Comparison of ENCODE assay signal across 18 cellular contexts in genomic region chr6:37237789-37238188, GRCh38. TPM values are rescaled to one million over a fixed set of nuclear protein-coding genes. Genes with fewer than 3 reads are reported as not detected.
DNase-seq lines count a peak whose midpoint lies in the region; ATAC-seq, FAIRE-seq and TF ChIP-seq lines count a peak whose summit lies in the region.
"Had no signal": no experiment of that assay in that cellular context is flagged by ENCODE, and none has a peak within 500 bp of the region (broad histone marks: within the 10 kb centered on the region; RNA-seq: fewer than 3 reads in every experiment).

No MANE protein-coding gene starts in this region.

- no peak overlapping the region for H3K14ac ChIP-seq in IMR-90 (replicated peaks; ENCODE audit: low read depth, low read length)
- no peak overlapping the region for H3K14ac ChIP-seq in H1 (ENCODE audit: insufficient read length)

- no peak overlapping the region for H3K23ac ChIP-seq in IMR-90 (ENCODE audit: low read depth, low read length)
- H3K23ac ChIP-seq in H1 (ENCODE audit: insufficient read length): no peak overlapping the region

- no peak overlapping the region for H3K27ac ChIP-seq in IMR-90 (ENCODE audit: insufficient read depth, low read length)
- H3K27ac ChIP-seq in H1 (ENCODE audit: low read depth, low read length): no peak overlapping the region
- no peak overlapping the region for H3K27ac ChIP-seq in substantia nigra (ENCODE audit: low read depth, low read length, poor library complexity, severe bottlenecking)
- H3K27ac ChIP-seq in CD8-positive, alpha-beta T cell (ENCODE audit: low read depth, low read length): no peak overlapping the region
- H3K27ac ChIP-seq: 22Rv1, BLaER1, HL-60 had no signal

- no peaks in the 10 kb centered on the region for H3K27me3 Mint-ChIP-seq in activated naive CD4-positive, alpha-beta T cell treated with anti-CD3 and anti-CD28 coated beads, Interleukin-2, amount 50 U/mL, for 24 hours
- peaks cover 3% of the 10 kb centered on the region for H3K27me3 Mint-ChIP-seq in CD8-positive, alpha-beta T cell (ENCODE audit: low read depth)

- H4K91ac ChIP-seq in IMR-90 (ENCODE audit: insufficient read depth, low read depth, low read length) (no peak overlapping the region), H1 (replicated peaks; ENCODE audit: insufficient read length, low read length) (no peak overlapping the region)

- CTCF ChIA-PET in IMR-90 (lab: Yijun Ruan, JAX): interaction anchor here (0.6 kb wide), 1 partner anchor 41 kb away, joined by 3 read pairs; no protein-coding TSS in a partner anchor
- CTCF ChIA-PET in H1 (lab: Charles Lee; ENCODE audit: partially characterized antibody): interaction anchor here (0.6 to 1.3 kb wide), 4 partner anchors 25 to 1131 kb away, joined by 3 to 5 read pairs (median 3); no protein-coding TSS in a partner anchor
- CTCF ChIA-PET in CD8-positive, alpha-beta T cell (lab: Charles Lee): no interaction called here

- no TSS peak for BruUV-seq in IMR-90 (replicated peaks; lab: Mats Ljungman, UMichigan)

- no peak for ATAC-seq in IMR-90 (ENCODE audit: low read depth)
- no peak for ATAC-seq in HG02981 (IDR thresholded peaks at IDR 0.05; ENCODE audit: unreplicated experiment)
- no peak for ATAC-seq in CD8-positive, alpha-beta T cell

- H2BK5ac ChIP-seq in IMR-90 (ENCODE audit: low read depth, low read length, poor library complexity, severe bottlenecking) (no peak overlapping the region), H1 (ENCODE audit: low read depth, low read length) (no peak overlapping the region)

- H4K8ac ChIP-seq in IMR-90 (ENCODE audit: low read depth in 2 of 2, low read length in 2 of 2) (no peak overlapping the region), H1 (ENCODE audit: extremely low read depth, insufficient read depth, low read length) (no peak overlapping the region)

- H3K4me3 Mint-ChIP-seq in activated naive CD4-positive, alpha-beta T cell treated with anti-CD3 and anti-CD28 coated beads, Interleukin-2, amount 50 U/mL, for 24 hours: no peak overlapping the region
- no peak overlapping the region for H3K4me3 Mint-ChIP-seq in CD8-positive, alpha-beta T cell
- H3K4me3 Mint-ChIP-seq: CD14-positive monocyte; CD4-positive, alpha-beta memory T cell; IgD-negative memory B cell had no signal

- H3K23me2 ChIP-seq in H1 (ENCODE audit: low read depth, low read length): no peaks in the 10 kb centered on the region

- H3K36me3 ChIP-seq in IMR-90 (ENCODE audit: control insufficient read depth, insufficient read depth, low read length) (no peaks in the 10 kb centered on the region), H1 (ENCODE audit: control insufficient read depth in 2 of 4, insufficient read depth in 4 of 4, low read length in 3 of 4) (no peaks in the 10 kb centered on the region)
- H3K36me3 ChIP-seq in CD8-positive, alpha-beta T cell (ENCODE audit: insufficient read depth, low read length): no peaks in the 10 kb centered on the region
- H3K36me3 ChIP-seq: BLaER1, HAP-1 had no signal

- H2BK12ac ChIP-seq in H1 (ENCODE audit: low read depth, low read length): no peak overlapping the region

- H3K4me2 ChIP-seq in IMR-90 (ENCODE audit: low read depth, low read length) (no peak overlapping the region), H1 (ENCODE audit: insufficient read depth in 1 of 2, low read depth in 2 of 2, low read length in 2 of 2) (no peak overlapping the region)
- H3K4me2 ChIP-seq: BLaER1 had no signal

- peaks cover 12% of the 10 kb centered on the region for H3K9me1 ChIP-seq in IMR-90 (ENCODE audit: insufficient read depth, low read length)

- no peaks in the 10 kb centered on the region; the same call in 1 of the 2 replicates for H4K20me1 ChIP-seq in IMR-90 (ENCODE audit: insufficient read depth, low read length)
- H4K20me1 ChIP-seq in H1 (replicated peaks in 1 of 2; ENCODE audit: control insufficient read depth in 1 of 2, insufficient read depth in 2 of 2, low read length in 2 of 2): no peaks in the 10 kb centered on the region
- H4K20me1 ChIP-seq: BLaER1 had no signal

- no peak overlapping the region for H2AK5ac ChIP-seq in IMR-90 (ENCODE audit: low read depth, low read length)
- H2AK5ac ChIP-seq in H1 (ENCODE audit: low read depth, low read length): no peak overlapping the region

- H3K27me3 ChIP-seq in IMR-90 (ENCODE audit: control insufficient read depth, insufficient read depth, low read length) (no peaks in the 10 kb centered on the region), H1 (replicated peaks in 1 of 4; ENCODE audit: control insufficient read depth in 3 of 4, extremely low read depth in 1 of 4, insufficient read depth in 3 of 4, low read length in 3 of 4) (no peaks in the 10 kb centered on the region)
- H3K27me3 ChIP-seq in CD8-positive, alpha-beta T cell (ENCODE audit: insufficient read depth, low read length): no peaks in the 10 kb centered on the region
- H3K27me3 ChIP-seq: BLaER1 had no signal

- DNase-seq in activated naive CD4-positive, alpha-beta T cell treated with anti-CD3 and anti-CD28 coated beads, Interleukin-2, amount 50 U/mL, for 16 hours: no peak
- DNase-seq in IMR-90 (no peak), H1 (ENCODE audit: low read depth in 1 of 2, low spot score in 2 of 2) (no peak), substantia nigra (lab: John Stamatoyannopoulos, UW) (no peak)
- no peak for DNase-seq in CD8-positive, alpha-beta T cell
- DNase-seq: Calu3; CD4-positive, alpha-beta memory T cell; DMS79 treated with DMSO at 0.1 percent for 48 hours; GF-D8; KG1 had no signal

- H3K4ac ChIP-seq in IMR-90 (ENCODE audit: low read depth, low read length) (no peak overlapping the region), H1 (replicated peaks; ENCODE audit: insufficient read length, low read depth, low read length) (no peak overlapping the region)

- H3K4me3 ChIP-seq in IMR-90 (ENCODE audit: insufficient read depth, low read depth, low read length) (no peak overlapping the region), H1 (ENCODE audit: extremely low read depth in 1 of 4, insufficient read depth in 2 of 4, low read depth in 3 of 4, low read length in 4 of 4) (no peak overlapping the region)
- H3K4me3 ChIP-seq in CD8-positive, alpha-beta T cell (ENCODE audit: low read depth, low read length): no peak overlapping the region
- H3K4me3 ChIP-seq: BLaER1, HAP-1 had no signal

- no peak overlapping the region for H2AFZ ChIP-seq in IMR-90 (replicated peaks; ENCODE audit: low read length, poor library complexity)
- H2AFZ ChIP-seq in H1 (ENCODE audit: low read length): no peak overlapping the region

- no peak for TF ChIP-seq EP300 in H1 (IDR thresholded peaks at IDR 0.05; ENCODE audit: borderline replicate concordance in 1 of 2, low read depth in 2 of 2, low read length in 2 of 2)

- no peak overlapping the region for H2AK9ac ChIP-seq in IMR-90 (replicated peaks; ENCODE audit: low read depth, low read length, poor library complexity)

- FAIRE-seq in H1 (lab: Jason Lieb, UNC): no peak

- H3K79me2 ChIP-seq in H1 (ENCODE audit: control insufficient read depth in 1 of 2, insufficient read depth in 2 of 2, low read length in 2 of 2): no peaks in the 10 kb centered on the region

- peaks cover 19% of the 10 kb centered on the region for H3K4me1 ChIP-seq in IMR-90 (ENCODE audit: control insufficient read depth, insufficient read depth, low read length)
- H3K4me1 ChIP-seq in H1 (replicated peaks in 1 of 4; ENCODE audit: control insufficient read depth in 3 of 4, insufficient read depth in 4 of 4, low read length in 3 of 4): no peaks in the 10 kb centered on the region
- H3K4me1 ChIP-seq in CD8-positive, alpha-beta T cell (ENCODE audit: insufficient read depth, low read length): peaks cover 7% of the 10 kb centered on the region
- H3K4me1 ChIP-seq: HAP-1 had no signal

- dilution Hi-C loops in IMR-90 (cut with HindIII; ENCODE audit: low sequenced_read_pairs, unreplicated experiment): no loop called here

- H2BK15ac ChIP-seq in IMR-90 (ENCODE audit: low read depth, low read length) (no peak overlapping the region), H1 (ENCODE audit: low read length) (no peak overlapping the region)

- H3K27ac Mint-ChIP-seq in activated naive CD4-positive, alpha-beta T cell treated with anti-CD3 and anti-CD28 coated beads, Interleukin-2, amount 50 U/mL, for 24 hours: peak overlapping the region; percentile 75
- no peak overlapping the region for H3K27ac Mint-ChIP-seq in CD8-positive, alpha-beta T cell
- H3K27ac Mint-ChIP-seq: CD4-positive, alpha-beta memory T cell; IgD-negative memory B cell had no signal

- H3K9me3 Mint-ChIP-seq in activated naive CD4-positive, alpha-beta T cell treated with anti-CD3 and anti-CD28 coated beads, Interleukin-2, amount 50 U/mL, for 24 hours: no peaks in the 10 kb centered on the region
- H3K9me3 Mint-ChIP-seq in CD8-positive, alpha-beta T cell: no peaks in the 10 kb centered on the region
- H3K9me3 Mint-ChIP-seq: IgD-negative memory B cell had no signal

- POLR2A ChIA-PET in IMR-90 (lab: Charles Lee; ENCODE audit: unreplicated experiment) (no interaction called here), H1 (lab: Charles Lee; ENCODE audit: partially characterized antibody) (no interaction called here)
- POLR2A ChIA-PET in CD8-positive, alpha-beta T cell (lab: Charles Lee): no interaction called here

- no peak overlapping the region for H3K56ac ChIP-seq in IMR-90 (ENCODE audit: extremely low read depth, insufficient read depth, low read length)
- no peak overlapping the region for H3K56ac ChIP-seq in H1 (replicated peaks; ENCODE audit: insufficient read length, low read depth, low read length)

- TF ChIP-seq POLR2A in IMR-90 (IDR thresholded peaks at IDR 0.05; ENCODE audit: low read depth, low read length): no peak
- TF ChIP-seq POLR2A in H1 (IDR thresholded peaks at IDR 0.05; ENCODE audit: control extremely low read depth in 1 of 2, low read depth in 2 of 2, low read length in 2 of 2): no peak

- H4K5ac ChIP-seq in IMR-90 (ENCODE audit: low read depth, low read length) (no peak overlapping the region), H1 (ENCODE audit: insufficient read length, low read depth, low read length) (no peak overlapping the region)

- H3K9ac ChIP-seq in IMR-90 (ENCODE audit: low read depth, low read length) (no peak overlapping the region), H1 (replicated peaks in 1 of 4; ENCODE audit: extremely low read depth in 1 of 4, low read depth in 3 of 4, low read length in 3 of 4) (no peak overlapping the region)
- H3K9ac ChIP-seq: BLaER1 had no signal

- peaks cover 0 to 4% of the 10 kb centered on the region in 2 experiments; a peak in 1 of 4 replicates for H3K79me1 ChIP-seq in IMR-90 (ENCODE audit: low read depth in 1 of 2, low read length in 2 of 2)
- no peaks in the 10 kb centered on the region for H3K79me1 ChIP-seq in H1 (ENCODE audit: low read depth, low read length)

- no peak overlapping the region for H3K18ac ChIP-seq in IMR-90 (ENCODE audit: low read depth, low read length)
- no peak overlapping the region for H3K18ac ChIP-seq in H1 (ENCODE audit: extremely low read depth, low read length)

- H3K9me3 ChIP-seq in IMR-90 (ENCODE audit: control insufficient read depth, insufficient read depth, low read length): no peaks in the 10 kb centered on the region
- H3K9me3 ChIP-seq in H1 (ENCODE audit: insufficient read depth in 2 of 2, low read depth in 1 of 2, low read length in 1 of 2): no peaks in the 10 kb centered on the region
- H3K9me3 ChIP-seq in CD8-positive, alpha-beta T cell (ENCODE audit: low read length): no peaks in the 10 kb centered on the region
- H3K9me3 ChIP-seq: BLaER1, HAP-1 had no signal

- no peaks in the 10 kb centered on the region for H3K36me3 Mint-ChIP-seq in activated naive CD4-positive, alpha-beta T cell treated with anti-CD3 and anti-CD28 coated beads, Interleukin-2, amount 50 U/mL, for 24 hours
- H3K36me3 Mint-ChIP-seq in CD8-positive, alpha-beta T cell: no peaks in the 10 kb centered on the region
- H3K36me3 Mint-ChIP-seq: CD4-positive, alpha-beta memory T cell; IgD-negative memory B cell had no signal

- peaks cover 28% of the 10 kb centered on the region for H3K4me1 Mint-ChIP-seq in activated naive CD4-positive, alpha-beta T cell treated with anti-CD3 and anti-CD28 coated beads, Interleukin-2, amount 50 U/mL, for 24 hours
- peaks cover 11% of the 10 kb centered on the region for H3K4me1 Mint-ChIP-seq in CD8-positive, alpha-beta T cell (ENCODE audit: low read depth)

- H2BK120ac ChIP-seq in IMR-90 (ENCODE audit: low read depth, low read length): no peak overlapping the region; the same call in 1 of the 2 replicates
- no peak overlapping the region for H2BK120ac ChIP-seq in H1 (replicated peaks; ENCODE audit: low read depth, low read length)

- TF ChIP-seq CTCF in IMR-90 (conservative IDR thresholded peaks at IDR 0.05; ENCODE audit: low read depth, low read length) (no peak), H1 (IDR thresholded peaks at IDR 0.05; ENCODE audit: control extremely low read depth in 1 of 3, insufficient read depth in 1 of 3, low read depth in 1 of 3, low read length in 3 of 3) (no peak)
- TF ChIP-seq CTCF in CD8-positive, alpha-beta T cell (IDR thresholded peaks at IDR 0.05): no peak

- intact Hi-C loops in IMR-90 (cut with micrococcal nuclease): no loop called here
- intact Hi-C loops in CD8-positive, alpha-beta T cell (cut with DNase I, micrococcal nuclease): no loop called here

- no peak overlapping the region for H2BK20ac ChIP-seq in IMR-90 (ENCODE audit: low read depth, low read length)
- H2BK20ac ChIP-seq in H1 (ENCODE audit: low read length): no peak overlapping the region

- in situ Hi-C loops in IMR-90 (cut with MboI; ENCODE audit: low sequenced_read_pairs): no loop called here

- TF ChIP-seq RAD21 in IMR-90 (IDR thresholded peaks at IDR 0.05; ENCODE audit: low read length) (no peak), H1 (IDR thresholded peaks at IDR 0.05 in 1 of 2, conservative IDR thresholded peaks at IDR 0.05 in 1 of 2; ENCODE audit: low read depth in 2 of 2, low read length in 2 of 2) (no peak)

RNA-seq across cellular contexts. Expression of gene TBC1D22B, which starts 19.8 kb away (rescaled TPM):
- 6.6 and 7.5 TPM in 2 replicates for total RNA-seq in IMR-90 (2012; rRNA removed)
- polyA plus RNA-seq in IMR-90 (2012; rRNA removed) (7.1 and 7.5 TPM in 2 replicates), H1 (2011; rRNA removed) (10.1 and 11.6 TPM in 2 replicates)
- polyA plus RNA-seq in IMR-90 (2012; cell fraction: cytosol; rRNA removed): 5.0 and 5.7 TPM in 2 replicates
- polyA plus RNA-seq in IMR-90 (2012; cell fraction: nucleus; rRNA removed; ENCODE audit: low replicate concordance): 6.7 and 15.6 TPM in 2 replicates
- 16.9 and 17.4 TPM in 2 replicates for total RNA-seq in H1 (2021; fragmentation: NEBNext Ultra II Directional; extraction: Animal tissue kit (Norgen Biotek cat#: 25700))
- polyA plus RNA-seq in H1 (2011; cell fraction: cytosol; rRNA removed): 11.1 TPM
- polyA plus RNA-seq in H1 (2011; cell fraction: nucleus; rRNA removed): 12.0 TPM
- polyA plus RNA-seq in H1 (2012, experiment 1 of 2): 13.0 to 15.5 TPM (median 14.5 TPM) in 4 replicates
- 14.1 TPM for polyA plus RNA-seq in H1 (2012, experiment 2 of 2)
- polyA plus RNA-seq in H1 (2013, experiment 1 of 2): 11.6 TPM
- polyA plus RNA-seq in H1 (2013, experiment 2 of 2): 11.5 TPM
- 8.5 and 11.2 TPM in 2 replicates for polyA minus RNA-seq in H1 (2011; rRNA and poly(A)+ RNA removed)
- 6.6 TPM for polyA minus RNA-seq in H1 (2011; cell fraction: cytosol; rRNA and poly(A)+ RNA removed)
- 11.2 TPM for polyA minus RNA-seq in H1 (2011; cell fraction: nucleus; rRNA and poly(A)+ RNA removed)
- 1 to 10 TPM; 6.7 to 6.8 TPM for total RNA-seq in CD8-positive, alpha-beta T cell

RNA-seq across cellular contexts. Expression of gene TMEM217, which starts 20.2 kb away (rescaled TPM):
- 1.4 TPM in 2 replicates for total RNA-seq in IMR-90 (2012; rRNA removed)
- polyA plus RNA-seq in IMR-90 (2012; rRNA removed) (2.5 and 3.5 TPM in 2 replicates), H1 (2011; rRNA removed) (0.27 and 1.1 TPM in 2 replicates)
- polyA plus RNA-seq in IMR-90 (2012; cell fraction: cytosol; rRNA removed): 0.83 and 2.4 TPM in 2 replicates
- polyA plus RNA-seq in IMR-90 (2012; cell fraction: nucleus; rRNA removed; ENCODE audit: low replicate concordance): 2.2 and 9.6 TPM in 2 replicates
- 0.29 and 0.60 TPM in 2 replicates for total RNA-seq in H1 (2021; fragmentation: NEBNext Ultra II Directional; extraction: Animal tissue kit (Norgen Biotek cat#: 25700))
- polyA plus RNA-seq in H1 (2011; cell fraction: cytosol; rRNA removed): 0.59 TPM
- polyA plus RNA-seq in H1 (2011; cell fraction: nucleus; rRNA removed): 0.37 TPM
- 0.39 to 0.76 TPM (median 0.59 TPM) in 4 replicates for polyA plus RNA-seq in H1 (2012, experiment 1 of 2)
- polyA plus RNA-seq in H1 (2012, experiment 2 of 2): 0.37 TPM
- 1.6 TPM for polyA plus RNA-seq in H1 (2013, experiment 1 of 2)
- polyA plus RNA-seq in H1 (2013, experiment 2 of 2): 1.2 TPM
- 0.44 and 0.54 TPM in 2 replicates for polyA minus RNA-seq in H1 (2011; rRNA and poly(A)+ RNA removed)
- polyA minus RNA-seq in H1 (2011; cell fraction: cytosol; rRNA and poly(A)+ RNA removed): not detected
- polyA minus RNA-seq in H1 (2011; cell fraction: nucleus; rRNA and poly(A)+ RNA removed): 0.80 TPM
- 1 to 10 TPM in 1 of 2 experiments, under 1 TPM in 1; 0.27 to 1.2 TPM for total RNA-seq in CD8-positive, alpha-beta T cell
- polyA plus RNA-seq: IgD-negative memory B cell had no signal
